ENCODE assay signal across 19 cellular contexts in the genomic region with DNA sequence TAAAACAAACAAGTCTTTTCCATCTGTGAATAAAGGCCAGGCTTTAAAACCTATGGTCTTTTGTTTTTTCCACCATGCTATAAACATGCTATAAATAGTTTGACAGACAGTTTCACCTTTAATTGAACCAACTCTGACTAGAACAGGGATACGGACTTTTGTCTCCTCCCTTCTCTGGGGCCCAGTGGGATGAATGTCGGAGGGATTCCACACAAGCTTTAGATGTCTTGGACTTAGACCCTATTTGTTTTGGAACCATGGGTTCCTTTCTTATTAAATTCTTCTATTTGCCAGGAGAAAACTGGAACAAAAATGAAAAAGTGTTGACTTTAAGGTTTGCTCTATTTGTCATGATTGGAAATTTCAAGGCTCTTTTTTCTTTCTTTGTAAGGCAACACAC.
DNase-seq lines count a peak whose midpoint lies in the region; ATAC-seq and TF ChIP-seq lines count a peak whose summit lies in the region.
"Had no signal": no experiment of that assay in that cellular context is flagged by ENCODE, and none has a peak within 500 bp of the region (broad histone marks: within the 10 kb centered on the region; RNA-seq: fewer than 3 reads in every experiment).

No MANE protein-coding gene starts in this region.

- H3K4me1 Mint-ChIP-seq in CD14-positive monocyte, result peaks cover 6% of the 10 kb centered on the region

- H3K23ac ChIP-seq in neuronal stem cell (ENCODE audit: low read depth, low read length, poor library complexity), result no peak overlapping the region

- H3K27me3 ChIP-seq in brain microvascular endothelial cell (replicated peaks) (no peaks in the 10 kb centered on the region), neuronal stem cell (ENCODE audit: control insufficient read depth in 3 of 3, insufficient read depth in 3 of 3, low read depth in 1 of 3, low read length in 3 of 3) (no peaks in the 10 kb centered on the region)

- no peaks in the 10 kb centered on the region for H3K79me1 ChIP-seq in neuronal stem cell (ENCODE audit: low read depth, low read length)

- H3K27me3 Mint-ChIP-seq in CD14-positive monocyte (ENCODE audit: low read depth in 3 of 3), result no peaks in the 10 kb centered on the region
- H3K27me3 Mint-ChIP-seq: activated naive CD8-positive, alpha-beta T cell treated with anti-CD3 and anti-CD28 coated beads, Interleukin-2, amount 10 ng/mL, durations not matched to agents 7 days and 5 days had no signal

- ATAC-seq in left ventricle myocardium superior (peak; percentile 76), GM21528 (IDR thresholded peaks at IDR 0.05; ENCODE audit: low FRiP score, unreplicated experiment) (no peak)

- no peak overlapping the region for H3K27ac Mint-ChIP-seq in CD14-positive monocyte
- H3K27ac Mint-ChIP-seq: activated naive CD8-positive, alpha-beta T cell treated with anti-CD3 and anti-CD28 coated beads, Interleukin-2, amount 10 ng/mL, durations not matched to agents 7 days and 5 days; T-helper 2 cell treated with Interferon-gamma antibody and Interleukin-4, amounts not matched to agents 5 μg/mL and 100 μg/mL, for 36 hours had no signal

- H3K9me3 ChIP-seq in neuronal stem cell (replicated peaks in 1 of 2; ENCODE audit: control insufficient read depth in 2 of 2, insufficient read depth in 1 of 2, low read depth in 1 of 2, low read length in 2 of 2), result no peaks in the 10 kb centered on the region

- no peaks in the 10 kb centered on the region for H3K9me3 Mint-ChIP-seq in CD14-positive monocyte
- H3K9me3 Mint-ChIP-seq: activated naive CD8-positive, alpha-beta T cell treated with anti-CD3 and anti-CD28 coated beads, Interleukin-2, amount 10 ng/mL, durations not matched to agents 7 days and 5 days; H9; T-helper 2 cell treated with Interferon-gamma antibody and Interleukin-4, amounts not matched to agents 5 μg/mL and 100 μg/mL, for 36 hours had no signal

- H3K14ac ChIP-seq in neuronal stem cell (ENCODE audit: low read length), result no peak overlapping the region

- peak; percentile 10 for DNase-seq in LoVo (ENCODE audit: low spot score)
- peak; percentile 47 for DNase-seq in brain microvascular endothelial cell
- no peak for DNase-seq in left ventricle myocardium superior
- DNase-seq in neuronal stem cell (ENCODE audit: low spot score), result peak; percentile 17
- no peak for DNase-seq in activated naive CD4-positive, alpha-beta T cell treated with Interleukin-2 at 50 U/mL for 16 hours
- no peak for DNase-seq in CD14-positive monocyte (ENCODE audit: low spot score)
- no peak for DNase-seq in KBM-7
- DNase-seq: activated CD4-positive, alpha-beta T cell treated with anti-CD3 and anti-CD28 coated beads, Interleukin-2, amount 50 U/mL, for 4 hours; activated naive CD8-positive, alpha-beta T cell treated with anti-CD3 and anti-CD28 coated beads, Interleukin-2, amount 10 ng/mL, durations not matched to agents 7 days and 5 days; H9; kidney; mammary epithelial cell; NCI-H1436; NCI-H524; substantia nigra had no signal

- no peak overlapping the region for H2BK15ac ChIP-seq in neuronal stem cell (ENCODE audit: low read length)

- H3K4me2 ChIP-seq in neuronal stem cell (ENCODE audit: insufficient read depth, low read length, poor library complexity, severe bottlenecking), result no peak overlapping the region

- intact Hi-C loops in left ventricle myocardium superior (cut with micrococcal nuclease), result no loop called here
- intact Hi-C loops in CD14-positive monocyte (cut with micrococcal nuclease), result no loop called here

- H3K36me3 ChIP-seq in brain microvascular endothelial cell (replicated peaks) (no peaks in the 10 kb centered on the region), neuronal stem cell (replicated peaks in 1 of 2; ENCODE audit: control insufficient read depth in 2 of 2, insufficient read depth in 2 of 2, low read length in 2 of 2) (no peaks in the 10 kb centered on the region)

- no peak overlapping the region for H2AFZ ChIP-seq in neuronal stem cell (ENCODE audit: low read length)
- H2AFZ ChIP-seq: parathyroid adenoma had no signal

- no peaks in the 10 kb centered on the region for H3K36me3 Mint-ChIP-seq in CD14-positive monocyte

- TF ChIP-seq CTCF in brain microvascular endothelial cell (IDR thresholded peaks at IDR 0.05; ENCODE audit: low read depth, low read length, missing control alignments) (no peak), CD14-positive monocyte (IDR thresholded peaks at IDR 0.05) (no peak)

- H4K91ac ChIP-seq in neuronal stem cell (ENCODE audit: low read depth, low read length, poor library complexity), result no peak overlapping the region

- H2AK5ac ChIP-seq in neuronal stem cell (ENCODE audit: low read depth, low read length), result no peak overlapping the region

- H3K27ac ChIP-seq in brain microvascular endothelial cell, result no peak overlapping the region
- H3K27ac ChIP-seq in neuronal stem cell (replicated peaks; ENCODE audit: low read length), result no peak overlapping the region
- H3K27ac ChIP-seq: parathyroid adenoma, RWPE1 had no signal

- no peak overlapping the region for H3K18ac ChIP-seq in neuronal stem cell (ENCODE audit: low read length)

- no peak overlapping the region for H3K4me3 Mint-ChIP-seq in CD14-positive monocyte
- H3K4me3 Mint-ChIP-seq: activated naive CD8-positive, alpha-beta T cell treated with anti-CD3 and anti-CD28 coated beads, Interleukin-2, amount 10 ng/mL, durations not matched to agents 7 days and 5 days; H9; T-helper 2 cell treated with Interferon-gamma antibody and Interleukin-4, amounts not matched to agents 5 μg/mL and 100 μg/mL, for 36 hours had no signal

- H2BK12ac ChIP-seq in neuronal stem cell (ENCODE audit: low read length), result no peak overlapping the region

- peaks cover 3 to 6% of the 10 kb centered on the region in 2 donors for H3K4me1 ChIP-seq in neuronal stem cell (ENCODE audit: control insufficient read depth in 2 of 2, insufficient read depth in 1 of 2, low read depth in 1 of 2, low read length in 2 of 2)
- H3K4me1 ChIP-seq: parathyroid adenoma had no signal

- H3K4ac ChIP-seq in neuronal stem cell (ENCODE audit: low read length), result no peak overlapping the region

- H2BK120ac ChIP-seq in neuronal stem cell (ENCODE audit: low read depth, low read length), result no peak overlapping the region

- H2BK5ac ChIP-seq in neuronal stem cell (ENCODE audit: low read length), result no peak overlapping the region

- no peak overlapping the region for H3K9ac ChIP-seq in neuronal stem cell (ENCODE audit: low read depth, low read length, poor library complexity)
- H3K9ac ChIP-seq: parathyroid adenoma had no signal

- WGBS in neuronal stem cell (ENCODE audit: extremely low coverage in 2 of 2, insufficient read length in 2 of 2, insufficient replicate concordance in 1 of 2), 2 donors, result no CpG with 5 or more reads among the region's 2 CpGs

- H3K4me3 ChIP-seq in brain microvascular endothelial cell (ENCODE audit: low read depth, low read length) (no peak overlapping the region), neuronal stem cell (ENCODE audit: low read length in 2 of 2) (no peak overlapping the region)

- in situ Hi-C loops in brain microvascular endothelial cell (cut with HindIII; ENCODE audit: low pct_ligation_motif_present, low sequenced_read_pairs), result no loop called here
- in situ Hi-C loops in KBM-7 (cut with MboI; ENCODE audit: low pct_unique_long_range_greater_than_20kb, low sequenced_read_pairs), result no loop called here

- no peak overlapping the region for H4K8ac ChIP-seq in neuronal stem cell (ENCODE audit: low read depth, low read length)

Comparison
In these comparisons a context has a peak if more than half of its experiments do, and no peak if none do; other contexts are left out.
1. DNase-seq: peak in LoVo (single experiment), brain microvascular endothelial cell (single experiment) and neuronal stem cell (single experiment); none in left ventricle myocardium superior (single experiment), activated naive CD4-positive, alpha-beta T cell treated with Interleukin-2 at 50 U/mL for 16 hours (single experiment), CD14-positive monocyte (single experiment) and KBM-7 (single experiment).